ENCODE assay signal across 23 cellular contexts in the genomic region with DNA sequence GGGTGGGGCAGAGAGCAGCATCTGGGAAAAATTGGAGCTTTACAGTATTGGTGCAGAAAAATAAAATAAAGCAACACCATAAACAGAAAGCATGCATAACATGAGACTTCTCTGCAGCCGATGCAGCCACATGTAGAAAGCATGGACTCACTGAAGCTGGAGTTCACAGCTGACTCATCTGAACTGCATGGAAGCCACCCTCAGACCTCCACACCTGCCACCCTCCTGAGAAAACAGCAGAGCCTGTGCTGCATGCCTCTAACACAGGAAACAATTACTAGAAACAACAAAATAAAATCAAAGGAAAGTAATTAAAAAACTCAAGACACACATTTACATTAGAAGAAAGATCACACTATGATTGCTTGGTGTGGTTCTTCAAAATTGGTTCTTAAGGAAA.
"Had no signal": no experiment of that assay in that cellular context is flagged by ENCODE, and none has a peak within 500 bp of the region (broad histone marks: within the 10 kb centered on the region; RNA-seq: fewer than 3 reads in every experiment).

No MANE protein-coding gene starts in this region.

- H3K9me3 ChIP-seq: left lung, sigmoid colon, suprapubic skin, transverse colon, uterus had no signal

- H3K4me1 ChIP-seq: sigmoid colon, transverse colon, uterus had no signal

- H3K4me3 Mint-ChIP-seq: activated naive CD4-positive, alpha-beta T cell treated with anti-CD3 and anti-CD28 coated beads for 36 hours; stimulated activated naive CD8-positive, alpha-beta T cell treated with anti-CD3 and anti-CD28 coated beads, Interleukin-15, Interleukin-2, amounts not matched to agents 100 ng/mL and 50 ng/mL, for 24 hours; T-cell had no signal

- H3K27me3 ChIP-seq: brain microvascular endothelial cell, transverse colon, uterus had no signal

- H3K9me3 Mint-ChIP-seq: activated naive CD4-positive, alpha-beta T cell treated with anti-CD3 and anti-CD28 coated beads for 36 hours; activated T-helper 2 cell treated with anti-CD3 and anti-CD28 coated beads, Interferon-gamma antibody, Interleukin-2, Interleukin-4, amounts not matched to agents 10 μg/mL and 5 μg/mL and 100 μg/mL, durations not matched to agents 14 hours and 24 hours and 36 hours; stimulated activated naive CD8-positive, alpha-beta T cell treated with anti-CD3 and anti-CD28 coated beads, Interleukin-15, Interleukin-2, amounts not matched to agents 100 ng/mL and 50 ng/mL, for 24 hours; T-cell had no signal

- H3K4me3 ChIP-seq: dorsolateral prefrontal cortex, left lung, sigmoid colon, suprapubic skin, transverse colon, uterus had no signal

- H3K27ac ChIP-seq: brain microvascular endothelial cell, dorsolateral prefrontal cortex, left lung, sigmoid colon, suprapubic skin, transverse colon, uterus had no signal

- H3K27ac Mint-ChIP-seq: activated naive CD4-positive, alpha-beta T cell treated with anti-CD3 and anti-CD28 coated beads for 36 hours; activated T-helper 2 cell treated with anti-CD3 and anti-CD28 coated beads, Interferon-gamma antibody, Interleukin-2, Interleukin-4, amounts not matched to agents 10 μg/mL and 5 μg/mL and 100 μg/mL, durations not matched to agents 14 hours and 24 hours and 36 hours; stimulated activated naive CD8-positive, alpha-beta T cell treated with anti-CD3 and anti-CD28 coated beads, Interleukin-15, Interleukin-2, amounts not matched to agents 100 ng/mL and 50 ng/mL, for 24 hours had no signal

- ATAC-seq: activated CD4-positive, CD25-positive, alpha-beta regulatory T cell treated with anti-CD3 and anti-CD28 coated beads, Interleukin-2, amount 50 U/mL, for 24 hours; left lung; SK-N-SH treated with all-trans-retinoic acid at 6 μM for 48 hours; T-cell had no signal

- H3K36me3 ChIP-seq: brain microvascular endothelial cell, left lung, sigmoid colon, suprapubic skin, transverse colon, uterus had no signal

- DNase-seq: activated CD8-positive, alpha-beta memory T cell treated with anti-CD3 and anti-CD28 coated beads, Interleukin-2, amount 50 U/mL, for 4 hours; aorta; brain microvascular endothelial cell; central memory CD4-positive, alpha-beta T cell; dorsolateral prefrontal cortex; foreskin melanocyte; glutamatergic neuron; hippocampal formation; left lung; midbrain; occipital lobe; posterior cingulate gyrus; sigmoid colon; T-cell; T1000; transverse colon; uterus had no signal
